1 cellular context compared by ENCODE assay signal in genomic region chr1:64539279-64539678, GRCh38.
TF ChIP-seq lines count a peak whose summit lies in the region.

No MANE protein-coding gene starts in this region.

TF ChIP-seq in HEK293, 187 proteins besides CTCF, POLR2A, EP300 and RAD21 (continued from another document):
- TF ChIP-seq ZBTB11 (tag by site-specific recombination; conservative IDR thresholded peaks at IDR 0.05; ENCODE audit: low read depth) (no peak), ZNF530 (tag by site-specific recombination; IDR thresholded peaks at IDR 0.05; ENCODE audit: low read depth) (no peak)
